In the genomic region with DNA sequence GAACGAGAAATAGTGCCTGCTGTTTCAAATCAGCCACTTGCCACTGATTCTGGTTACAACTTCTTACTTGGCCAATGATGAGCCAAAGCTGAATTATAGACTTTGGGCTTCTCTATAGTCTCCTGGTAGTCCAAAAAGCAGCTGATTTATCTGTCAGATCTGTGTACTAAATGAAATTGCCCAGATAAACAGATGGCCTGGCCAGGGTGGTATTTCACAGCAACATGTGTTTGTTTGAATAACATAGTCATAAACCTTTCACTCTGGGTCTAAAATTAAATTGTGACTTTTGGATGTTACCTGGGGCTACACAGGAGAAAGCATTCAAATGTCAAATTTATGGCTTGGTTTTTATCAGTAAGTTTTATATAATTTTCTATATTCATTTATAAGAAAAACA, we compare ENCODE assay signal across 1 cellular context.
A peak's percentile ranks its signal among the peaks of the same experiment; 100 is the strongest.
TF ChIP-seq lines count a peak whose summit lies in the region.

No MANE protein-coding gene starts in this region.

TF ChIP-seq in SK-N-SH treated with all-trans-retinoic acid at 6 μM for 48 hours, 23 proteins besides CTCF, POLR2A, EP300 and RAD21 (continued from another document):
- TF ChIP-seq, protein P1, sequence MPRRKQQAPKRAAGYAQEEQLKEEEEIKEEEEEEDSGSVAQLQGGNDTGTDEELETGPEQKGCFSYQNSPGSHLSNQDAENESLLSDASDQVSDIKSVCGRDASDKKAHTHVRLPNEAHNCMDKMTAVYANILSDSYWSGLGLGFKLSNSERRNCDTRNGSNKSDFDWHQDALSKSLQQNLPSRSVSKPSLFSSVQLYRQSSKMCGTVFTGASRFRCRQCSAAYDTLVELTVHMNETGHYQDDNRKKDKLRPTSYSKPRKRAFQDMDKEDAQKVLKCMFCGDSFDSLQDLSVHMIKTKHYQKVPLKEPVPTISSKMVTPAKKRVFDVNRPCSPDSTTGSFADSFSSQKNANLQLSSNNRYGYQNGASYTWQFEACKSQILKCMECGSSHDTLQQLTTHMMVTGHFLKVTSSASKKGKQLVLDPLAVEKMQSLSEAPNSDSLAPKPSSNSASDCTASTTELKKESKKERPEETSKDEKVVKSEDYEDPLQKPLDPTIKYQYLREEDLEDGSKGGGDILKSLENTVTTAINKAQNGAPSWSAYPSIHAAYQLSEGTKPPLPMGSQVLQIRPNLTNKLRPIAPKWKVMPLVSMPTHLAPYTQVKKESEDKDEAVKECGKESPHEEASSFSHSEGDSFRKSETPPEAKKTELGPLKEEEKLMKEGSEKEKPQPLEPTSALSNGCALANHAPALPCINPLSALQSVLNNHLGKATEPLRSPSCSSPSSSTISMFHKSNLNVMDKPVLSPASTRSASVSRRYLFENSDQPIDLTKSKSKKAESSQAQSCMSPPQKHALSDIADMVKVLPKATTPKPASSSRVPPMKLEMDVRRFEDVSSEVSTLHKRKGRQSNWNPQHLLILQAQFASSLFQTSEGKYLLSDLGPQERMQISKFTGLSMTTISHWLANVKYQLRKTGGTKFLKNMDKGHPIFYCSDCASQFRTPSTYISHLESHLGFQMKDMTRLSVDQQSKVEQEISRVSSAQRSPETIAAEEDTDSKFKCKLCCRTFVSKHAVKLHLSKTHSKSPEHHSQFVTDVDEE (CRISPR knock-in tag; IDR thresholded peaks at IDR 0.05): peak; percentile 75; the same call in 1 of the 2 replicates
- TF ChIP-seq GLIS3 (CRISPR knock-in tag; IDR thresholded peaks at IDR 0.05) (no peak), POU6F1 (CRISPR knock-in tag; IDR thresholded peaks at IDR 0.05; ENCODE audit: borderline replicate concordance, low read depth) (no peak), ZC3H10 (CRISPR knock-in tag; IDR thresholded peaks at IDR 0.05) (no peak), ZNF8 (CRISPR knock-in tag; IDR thresholded peaks at IDR 0.05) (no peak), ARNTL (CRISPR knock-in tag; IDR thresholded peaks at IDR 0.05; ENCODE audit: borderline replicate concordance, low read depth) (no peak), ZFP30 (CRISPR knock-in tag; IDR thresholded peaks at IDR 0.05) (no peak), ZFP3 (CRISPR knock-in tag; IDR thresholded peaks at IDR 0.05) (no peak), ZNF565 (CRISPR knock-in tag; conservative IDR thresholded peaks at IDR 0.05; ENCODE audit: low read depth) (no peak), ISL1 (CRISPR knock-in tag; IDR thresholded peaks at IDR 0.05) (no peak)
